12 cellular contexts compared by ENCODE assay signal in genomic region chr9:137020771-137021573, GRCh38. TPM values are rescaled to one million over a fixed set of nuclear protein-coding genes. Genes with fewer than 3 reads are reported as not detected.
DNase-seq lines count a peak whose midpoint lies in the region; FAIRE-seq and TF ChIP-seq lines count a peak whose summit lies in the region.
"Had no signal": no experiment of that assay in that cellular context is flagged by ENCODE, and none has a peak within 500 bp of the region (broad histone marks: within the 10 kb centered on the region; RNA-seq: fewer than 3 reads in every experiment).

No MANE protein-coding gene starts in this region.

- in situ Hi-C loops in G401 (cut with HindIII; ENCODE audit: low sequenced_read_pairs): no loop called here

- DNase-seq in G401 (ENCODE audit: low spot score) (peak; percentile 60), dorsolateral prefrontal cortex (peak in 1 of 10 donors; percentile 58), RCC 7860 (ENCODE audit: low spot score) (no peak), DMS 273 treated with DMSO at 0.1 percent for 48 hours (lab: John Stamatoyannopoulos, UW) (no peak)
- DNase-seq: HCEC 1CT, NCI-H1930, NCI-H2171 treated with DMSO at 0.1 percent for 48 hours, NCI-H774, Right ventricle myocardium superior had no signal

- H3K27me3 ChIP-seq in dorsolateral prefrontal cortex: no peaks in the 10 kb centered on the region

- FAIRE-seq in RCC 7860 (lab: Jason Lieb, UNC): no peak
- FAIRE-seq: A549 had no signal

- no peak for TF ChIP-seq CTCF in dorsolateral prefrontal cortex (IDR thresholded peaks at IDR 0.05 in 54 of 56, conservative IDR thresholded peaks at IDR 0.05 in 2 of 56; ENCODE audit: low read depth in 1 of 56, partially characterized antibody in 56 of 56)

- no peak overlapping the region for H3K4me3 ChIP-seq in dorsolateral prefrontal cortex
- H3K4me3 ChIP-seq: A549, GM12878 had no signal

- peak overlapping the region in 42 of 59 donors; percentile 0 to 78 (median 48) for H3K27ac ChIP-seq in dorsolateral prefrontal cortex
- H3K27ac ChIP-seq: A549 had no signal

- intact Hi-C loops in dorsolateral prefrontal cortex (cut with DNase I): no loop called here

RNA-seq across cellular contexts. Expression of gene ABCA2, which starts 7.1 kb away (rescaled TPM):
- 8.5 and 12.3 TPM in 2 replicates for total RNA-seq in G401 (2014; rRNA removed; shearing (Covaris generic))
- total RNA-seq in dorsolateral prefrontal cortex: 1,000 to 10,000 TPM in 22 of 120 experiments, 100 to 1,000 TPM in 98; 266 to 2,644 (median 606) TPM

RNA-seq across cellular contexts. Expression of gene FUT7, which starts 10.9 kb away (rescaled TPM):
- total RNA-seq in G401 (2014; rRNA removed; shearing (Covaris generic)): not detected in 2 replicates
- 1 to 10 TPM in 3 of 120 experiments, under 1 TPM in 54, not detected in 63; 0.14 to 1.7 (median 0.33) TPM for total RNA-seq in dorsolateral prefrontal cortex
- total RNA-seq: NCI-H460, Right ventricle myocardium superior had no signal

RNA-seq across cellular contexts. Expression of gene CLIC3, which starts 24.6 kb away (rescaled TPM):
- total RNA-seq in G401 (2014; rRNA removed; shearing (Covaris generic)): 2.1 and 6.2 TPM in 2 replicates
- total RNA-seq in dorsolateral prefrontal cortex: 1 to 10 TPM in 30 of 120 experiments, under 1 TPM in 28, not detected in 62; 0.47 to 3.2 (median 1.0) TPM
- total RNA-seq: GM12878 had no signal

RNA-seq across cellular contexts. Expression of gene NPDC1, which starts 25.0 kb away (rescaled TPM):
- total RNA-seq in G401 (2014; rRNA removed; shearing (Covaris generic)): 32.0 and 38.4 TPM in 2 replicates
- total RNA-seq in dorsolateral prefrontal cortex: 100 to 1,000 TPM; 142 to 297 (median 214) TPM

RNA-seq across cellular contexts. Expression of gene PAXX, which starts 28.8 kb away (rescaled TPM):
- total RNA-seq in G401 (2014; rRNA removed; shearing (Covaris generic)): 52.2 and 79.6 TPM in 2 replicates
- total RNA-seq in dorsolateral prefrontal cortex: 10 to 100 TPM; 30.9 to 76.1 (median 46.1) TPM

Comparison
In these comparisons a context has a peak if more than half of its experiments do, and no peak if none do; other contexts are left out.
1. RNA of gene ABCA2, which starts 7.1 kb away (total RNA-seq): 266 to 2,644 TPM in dorsolateral prefrontal cortex; 8.5 to 12.3 TPM in G401; every median in the first group is over 10 times any median in the second.